19 cellular contexts compared by ENCODE assay signal in genomic region chr1:35737111-35737510, GRCh38.
"Had no signal": no experiment of that assay in that cellular context is flagged by ENCODE, and none has a peak within 500 bp of the region (broad histone marks: within the 10 kb centered on the region; RNA-seq: fewer than 3 reads in every experiment).

No MANE protein-coding gene starts in this region.

- H3K9me3 ChIP-seq: SK-N-SH had no signal

- H3K4me3 ChIP-seq: K562 had no signal

- H3K27me3 Mint-ChIP-seq: IgD-negative memory B cell had no signal

- H3K9me3 Mint-ChIP-seq: IgD-negative memory B cell had no signal

- H3K4me3 Mint-ChIP-seq: IgD-negative memory B cell had no signal

- DNase-seq: Kasumi-1, MM.1S, NCI-H1092 treated with DMSO at 0.1 percent for 48 hours, NCI-H1436, NCI-H187, NCI-H2029, NCI-H2081 treated with DMSO at 0.1 percent for 48 hours, NCI-H2171 treated with DMSO at 0.1 percent for 48 hours, NCI-H226, NCI-H446, NCI-H510A, NCI-H524 treated with DMSO at 0.1 percent for 48 hours, NCI-H69, NCI-H774, RPMI8226, SHP77, SK-N-SH had no signal

- ATAC-seq: K562 had no signal
